In the genomic region with DNA sequence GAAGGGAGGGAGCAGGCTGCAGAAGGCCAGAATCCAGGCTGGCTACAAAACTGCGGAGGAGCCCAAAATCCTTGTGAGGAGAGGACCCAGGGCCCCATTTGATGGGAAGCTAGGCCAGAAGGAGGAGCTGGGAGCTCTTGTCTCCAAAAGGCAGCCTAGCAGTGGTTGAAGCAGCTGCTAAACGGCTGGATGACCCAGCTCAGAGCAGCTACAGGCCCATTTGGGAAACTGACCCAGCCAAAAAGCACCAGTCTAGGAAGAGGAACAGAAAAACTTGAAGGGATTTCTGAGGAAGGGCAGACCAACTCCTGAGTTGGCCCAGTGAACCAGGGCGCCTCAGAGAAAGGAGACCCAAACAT, we compare ENCODE assay signal across 9 cellular contexts. TPM values are rescaled to one million over a fixed set of nuclear protein-coding genes. Genes with fewer than 3 reads are reported as not detected.
A peak's percentile ranks its signal among the peaks of the same experiment; 100 is the strongest.
DNase-seq lines count a peak whose midpoint lies in the region; ATAC-seq, FAIRE-seq and TF ChIP-seq lines count a peak whose summit lies in the region.
"Had no signal": no experiment of that assay in that cellular context is flagged by ENCODE, and none has a peak within 500 bp of the region (broad histone marks: within the 10 kb centered on the region; RNA-seq: fewer than 3 reads in every experiment).

No MANE protein-coding gene starts in this region.

- no peak for ATAC-seq in HepG2
- no peak for ATAC-seq in HG02798 (IDR thresholded peaks at IDR 0.05; ENCODE audit: poor library complexity, unreplicated experiment)
- no peak for ATAC-seq in GM18505 (IDR thresholded peaks at IDR 0.05; ENCODE audit: unreplicated experiment)

- peak overlapping the region; percentile 76 for H3K27ac ChIP-seq in HepG2 (ENCODE audit: extremely low read length, insufficient read depth, low read length)
- peak overlapping the region; percentile 92 to 98 (median 97) for H3K27ac ChIP-seq in transverse colon

- TF ChIP-seq RAD21 in HepG2 (CRISPR knock-in tag; IDR thresholded peaks at IDR 0.05): no peak

- H2AFZ ChIP-seq in HepG2 (ENCODE audit: low read length): no peak overlapping the region

- H3K9ac ChIP-seq in adipocyte (ENCODE audit: low read length) (no peak overlapping the region), HepG2 (ENCODE audit: insufficient read depth, low read depth, low read length) (peak overlapping the region; percentile 71)

- DNase-seq in activated effector memory CD4-positive, alpha-beta T cell treated with anti-CD3 and anti-CD28 coated beads, Interleukin-2, amount 50 U/mL, for 16 hours: peak; percentile 65
- DNase-seq in activated effector memory CD4-positive, alpha-beta T cell treated with Interleukin-2 at 50 U/mL for 16 hours: no peak
- DNase-seq in adipocyte (ENCODE audit: low read depth) (peak; percentile 41), HepG2 (ENCODE audit: low spot score) (no peak), transverse colon (peak; percentile 20), SHP77 (lab: John Stamatoyannopoulos, UW) (no peak)

- no peak for FAIRE-seq in HepG2 (lab: Jason Lieb, UNC)
- FAIRE-seq: colon had no signal

- peaks cover 3% of the 10 kb centered on the region; the same call in 1 of the 2 replicates for H4K20me1 ChIP-seq in HepG2 (ENCODE audit: insufficient read depth, low read length)

- in situ Hi-C loops in HepG2 (cut with HindIII; ENCODE audit: extremely low pct_ligation_motif_present, low pct_unique_long_range_greater_than_20kb) (no loop called here), transverse colon (cut with MboI; ENCODE audit: low pct_ligation_motif_present in 1 of 4, low pct_unique_long_range_greater_than_20kb in 1 of 4, low sequenced_read_pairs in 3 of 4) (no loop called here)

- H3K9me3 ChIP-seq in adipocyte (ENCODE audit: control insufficient read depth, low read length) (no peaks in the 10 kb centered on the region), HepG2 (ENCODE audit: low read length) (no peaks in the 10 kb centered on the region), transverse colon (no peaks in the 10 kb centered on the region)

- H3K4me3 ChIP-seq in adipocyte (ENCODE audit: low read length) (no peak overlapping the region), HepG2 (replicated peaks in 1 of 3; ENCODE audit: insufficient read depth in 1 of 3, low read depth in 2 of 3, low read length in 3 of 3) (peak overlapping the region; percentile 70 to 84 (median 80)), transverse colon (no peak overlapping the region)

- intact Hi-C loops in HepG2 (cut with micrococcal nuclease; ENCODE audit: unreplicated experiment) (loop anchor here (5.0 kb wide), 1 partner anchor 125 kb away; a partner anchor contains a TSS), transverse colon (cut with DNase I; ENCODE audit: low total_unique reads) (no loop called here)

- no peak for TF ChIP-seq CTCF in HepG2 (CRISPR knock-in tag; IDR thresholded peaks at IDR 0.05)
- no peak for TF ChIP-seq CTCF in transverse colon (IDR thresholded peaks at IDR 0.05)

- TF ChIP-seq POLR2A in HepG2 (IDR thresholded peaks at IDR 0.05; ENCODE audit: insufficient read depth in 1 of 2, low read depth in 2 of 2, low read length in 2 of 2): no peak
- TF ChIP-seq POLR2A in transverse colon (IDR thresholded peaks at IDR 0.05): no peak
- no peak for TF ChIP-seq POLR2A in GM18505 (IDR thresholded peaks at IDR 0.05; ENCODE audit: borderline replicate concordance, extremely low read depth, insufficient read depth, insufficient read length)

- peak overlapping the region; percentile 83 for H3K4me2 ChIP-seq in HepG2 (ENCODE audit: low read depth, low read length)

- WGBS in HepG2 (ENCODE audit: low lambda C conversion rate): 22% methylated on average over 3 of the region's 3 CpGs
- WGBS in transverse colon (ENCODE audit: low coverage in 1 of 2), 2 donors: 61 to 100% methylated on average over 1 to 3 of the region's 3 CpGs

- H3K36me3 ChIP-seq in adipocyte (ENCODE audit: control insufficient read depth, insufficient read depth, low read length, severe bottlenecking) (peaks cover 10% of the 10 kb centered on the region), HepG2 (replicated peaks in 1 of 2; ENCODE audit: control insufficient read depth in 1 of 2, insufficient read depth in 2 of 2, low read length in 2 of 2) (peaks cover 0 to 4% of the 10 kb centered on the region in 2 experiments; a peak in 2 of 5 replicates), transverse colon (no peaks in the 10 kb centered on the region)

- no peaks in the 10 kb centered on the region for H3K27me3 ChIP-seq in adipocyte (replicated peaks; ENCODE audit: control insufficient read depth, insufficient read depth, low read length)
- H3K27me3 ChIP-seq in HepG2 (ENCODE audit: control insufficient read depth in 1 of 2, insufficient read depth in 2 of 2, low read length in 2 of 2): no peaks in the 10 kb centered on the region; a peak in 1 of 5 replicates
- no peaks in the 10 kb centered on the region for H3K27me3 ChIP-seq in transverse colon

- CTCF ChIA-PET in HepG2 (lab: Yijun Ruan, JAX; ENCODE audit: low intra/inter-chr PET ratio, low total read pairs): no interaction called here

- H3K79me2 ChIP-seq in HepG2 (ENCODE audit: insufficient read depth, low read length): peaks cover 28% of the 10 kb centered on the region

- H3K4me1 ChIP-seq in adipocyte (ENCODE audit: control insufficient read depth, insufficient read depth, low read length): peaks cover 23% of the 10 kb centered on the region
- H3K4me1 ChIP-seq in HepG2 (ENCODE audit: insufficient read depth, low read length): peaks cover 34% of the 10 kb centered on the region
- H3K4me1 ChIP-seq in transverse colon: peaks cover 8 to 44% (median 40%) of the 10 kb centered on the region in 4 donors

- no peak for TF ChIP-seq EP300 in HepG2 (IDR thresholded peaks at IDR 0.05; ENCODE audit: low read depth in 2 of 2, low read length in 2 of 2)
- no peak for TF ChIP-seq EP300 in HepG2 (CRISPR knock-in tag; IDR thresholded peaks at IDR 0.05; ENCODE audit: borderline replicate concordance)
- TF ChIP-seq EP300 in transverse colon (IDR thresholded peaks at IDR 0.05; ENCODE audit: low read depth): no peak

- POLR2A ChIA-PET in HepG2 (lab: Yijun Ruan, JAX): interaction anchor here (1.4 to 4.8 kb wide), 7 partner anchors 10 to 194 kb away, joined by 8 to 32 read pairs (median 22); a partner anchor contains a TSS

- BruUV-seq in HepG2 (replicated peaks; lab: Mats Ljungman, UMichigan): no TSS peak

TF ChIP-seq in HepG2, 621 proteins besides CTCF, POLR2A, EP300 and RAD21 (continues in another document):
- TF ChIP-seq ZNF501 (CRISPR knock-in tag; IDR thresholded peaks at IDR 0.05): 0 out of 2 replicates have a peak, but pooled peaks have one; percentile 4
- 0 out of 2 replicates have a peak, but pooled peaks have one; percentile 5 for TF ChIP-seq BORCS8-MEF2B (CRISPR knock-in tag; IDR thresholded peaks at IDR 0.05)

RNA-seq across cellular contexts. Expression of a gene that starts 1.1 kb away (rescaled TPM):
- total RNA-seq in HepG2 (2016; rRNA removed; fragmentation: Illumina TruSeq; extraction: Trizol) (10.2 and 11.8 TPM in 2 replicates), transverse colon (10 to 100 TPM; 23.1 to 40.4 (median 31.3) TPM)
- 4.9 and 6.6 TPM in 2 replicates for total RNA-seq in HepG2 (2016; cell fraction: cytosol; rRNA removed; fragmentation: Illumina TruSeq; extraction: Trizol; ENCODE audit: low read depth)
- 8.0 and 12.6 TPM in 2 replicates for total RNA-seq in HepG2 (2016; cell fraction: insoluble cytoplasmic fraction; rRNA removed; fragmentation: Illumina TruSeq; extraction: Trizol)
- total RNA-seq in HepG2 (2016; cell fraction: membrane; rRNA removed; fragmentation: Illumina TruSeq; extraction: Trizol): 14.1 and 16.2 TPM in 2 replicates
- total RNA-seq in HepG2 (2016; cell fraction: nucleus; rRNA removed; fragmentation: Illumina TruSeq; extraction: Trizol): 5.6 and 13.6 TPM in 2 replicates
- 18.4 and 23.4 TPM in 2 replicates for polyA plus RNA-seq in HepG2 (2011; rRNA removed)
- polyA plus RNA-seq in HepG2 (2011; cell fraction: cytosol; rRNA removed): 14.9 and 21.3 TPM in 2 replicates
- polyA plus RNA-seq in HepG2 (2011; cell fraction: nucleus; rRNA removed): 38.7 and 47.9 TPM in 2 replicates
- polyA plus RNA-seq in HepG2 (2012): 14.5 and 21.3 TPM in 2 replicates
- polyA plus RNA-seq in HepG2 (2016; cell fraction: cytosol; fragmentation: Illumina TruSeq; extraction: Trizol; ENCODE audit: low read depth): 7.2 and 8.1 TPM in 2 replicates
- 5.7 and 8.1 TPM in 2 replicates for polyA plus RNA-seq in HepG2 (2016; cell fraction: insoluble cytoplasmic fraction; fragmentation: Illumina TruSeq; extraction: Trizol; ENCODE audit: low read depth)
- polyA plus RNA-seq in HepG2 (2016; cell fraction: membrane; fragmentation: Illumina TruSeq; extraction: Trizol; ENCODE audit: low read depth): 11.0 and 12.3 TPM in 2 replicates
- polyA plus RNA-seq in HepG2 (2016; cell fraction: nucleus; fragmentation: Illumina TruSeq; extraction: Trizol; ENCODE audit: insufficient read depth, low read depth): 6.8 and 12.5 TPM in 2 replicates
- polyA minus RNA-seq in HepG2 (2011; rRNA and poly(A)+ RNA removed; ENCODE audit: low replicate concordance): 7.2 and 49.7 TPM in 2 replicates
- 13.9 and 15.6 TPM in 2 replicates for polyA minus RNA-seq in HepG2 (2011; cell fraction: cytosol; rRNA and poly(A)+ RNA removed)
- 12.1 and 13.3 TPM in 2 replicates for polyA minus RNA-seq in HepG2 (2011; cell fraction: nucleus; rRNA and poly(A)+ RNA removed)

RNA-seq across cellular contexts. Expression of a gene that starts 38.2 kb away (rescaled TPM):
- total RNA-seq in HepG2 (2016; rRNA removed; fragmentation: Illumina TruSeq; extraction: Trizol) (39.1 and 59.0 TPM in 2 replicates), transverse colon (10 to 100 TPM in 2 of 4 donors, 1 to 10 TPM in 2; 1.6 to 14.2 (median 7.2) TPM)
- 4.4 and 6.2 TPM in 2 replicates for total RNA-seq in HepG2 (2016; cell fraction: cytosol; rRNA removed; fragmentation: Illumina TruSeq; extraction: Trizol; ENCODE audit: low read depth)
- total RNA-seq in HepG2 (2016; cell fraction: insoluble cytoplasmic fraction; rRNA removed; fragmentation: Illumina TruSeq; extraction: Trizol): 35.5 and 58.0 TPM in 2 replicates
- total RNA-seq in HepG2 (2016; cell fraction: membrane; rRNA removed; fragmentation: Illumina TruSeq; extraction: Trizol): 12.0 and 13.2 TPM in 2 replicates
- total RNA-seq in HepG2 (2016; cell fraction: nucleus; rRNA removed; fragmentation: Illumina TruSeq; extraction: Trizol): 9.8 and 14.2 TPM in 2 replicates
- 16.9 and 21.0 TPM in 2 replicates for polyA plus RNA-seq in HepG2 (2011; rRNA removed)
- 12.1 and 14.3 TPM in 2 replicates for polyA plus RNA-seq in HepG2 (2011; cell fraction: cytosol; rRNA removed)
- 5.3 and 7.2 TPM in 2 replicates for polyA plus RNA-seq in HepG2 (2011; cell fraction: nucleus; rRNA removed)
- polyA plus RNA-seq in HepG2 (2012): 11.8 and 15.3 TPM in 2 replicates
- polyA plus RNA-seq in HepG2 (2016; cell fraction: cytosol; fragmentation: Illumina TruSeq; extraction: Trizol; ENCODE audit: low read depth): 4.4 and 5.1 TPM in 2 replicates
- polyA plus RNA-seq in HepG2 (2016; cell fraction: insoluble cytoplasmic fraction; fragmentation: Illumina TruSeq; extraction: Trizol; ENCODE audit: low read depth): 44.4 and 52.7 TPM in 2 replicates
- 7.9 and 8.5 TPM in 2 replicates for polyA plus RNA-seq in HepG2 (2016; cell fraction: membrane; fragmentation: Illumina TruSeq; extraction: Trizol; ENCODE audit: low read depth)
- 11.5 and 19.0 TPM in 2 replicates for polyA plus RNA-seq in HepG2 (2016; cell fraction: nucleus; fragmentation: Illumina TruSeq; extraction: Trizol; ENCODE audit: insufficient read depth, low read depth)
- 10.4 and 33.7 TPM in 2 replicates for polyA minus RNA-seq in HepG2 (2011; rRNA and poly(A)+ RNA removed; ENCODE audit: low replicate concordance)
- polyA minus RNA-seq in HepG2 (2011; cell fraction: cytosol; rRNA and poly(A)+ RNA removed): 10.6 and 13.7 TPM in 2 replicates
- polyA minus RNA-seq in HepG2 (2011; cell fraction: nucleus; rRNA and poly(A)+ RNA removed): 4.4 and 8.0 TPM in 2 replicates

Comparison
In these comparisons a context has a peak if more than half of its experiments do, and no peak if none do; other contexts are left out.
1. DNase-seq: peak in activated effector memory CD4-positive, alpha-beta T cell treated with anti-CD3 and anti-CD28 coated beads, Interleukin-2, amount 50 U/mL, for 16 hours (single experiment), adipocyte (single experiment) and transverse colon (single experiment); none in activated effector memory CD4-positive, alpha-beta T cell treated with Interleukin-2 at 50 U/mL for 16 hours (single experiment), HepG2 (single experiment) and SHP77 (0 of 2).
2. H3K4me3 ChIP-seq: peak in HepG2 (3 of 3); none in adipocyte (single experiment) and transverse colon (0 of 4).